Comparison of ENCODE assay signal across 16 cellular contexts in the genomic region with DNA sequence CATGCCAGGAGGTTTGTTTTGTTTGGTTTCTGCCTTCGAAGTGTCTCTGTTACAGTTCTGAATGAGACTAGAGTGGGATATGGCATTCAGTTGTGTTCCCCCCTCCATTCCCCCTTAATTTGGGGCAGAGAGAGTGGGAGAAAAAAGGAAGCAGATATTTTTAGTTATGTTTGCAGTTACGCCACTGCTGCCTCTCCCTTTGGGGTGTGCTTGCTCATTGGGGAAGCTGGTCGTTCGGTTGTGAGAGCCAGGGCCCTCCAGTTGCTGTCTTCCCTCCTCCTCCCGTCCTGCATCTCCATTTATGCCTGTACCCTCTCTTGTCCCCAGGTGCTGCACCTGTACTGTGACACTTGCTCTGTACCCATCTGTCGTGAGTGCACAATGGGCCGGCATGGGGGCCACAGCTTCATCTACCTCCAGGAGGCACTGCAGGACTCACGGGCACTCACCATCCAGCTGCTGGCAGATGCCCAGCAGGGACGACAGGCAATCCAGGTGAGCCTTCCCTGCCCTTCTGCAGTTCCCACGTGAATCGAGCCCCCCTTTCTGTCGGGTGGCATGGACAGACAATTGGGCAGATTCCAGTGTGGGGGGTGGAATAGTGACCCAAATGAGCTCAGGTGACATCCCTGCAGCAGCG. TPM values are rescaled to one million over a fixed set of nuclear protein-coding genes. Genes with fewer than 3 reads are reported as not detected.
A peak's percentile ranks its signal among the peaks of the same experiment; 100 is the strongest.
DNase-seq lines count a peak whose midpoint lies in the region; ATAC-seq, FAIRE-seq and TF ChIP-seq lines count a peak whose summit lies in the region.
"Had no signal": no experiment of that assay in that cellular context is flagged by ENCODE, and none has a peak within 500 bp of the region (broad histone marks: within the 10 kb centered on the region; RNA-seq: fewer than 3 reads in every experiment).

No MANE protein-coding gene starts in this region.

- no peaks in the 10 kb centered on the region for H3K79me2 ChIP-seq in OCI-LY7 (ENCODE audit: insufficient read depth, low read depth, low read length)
- no peaks in the 10 kb centered on the region for H3K79me2 ChIP-seq in keratinocyte (ENCODE audit: control insufficient read depth, insufficient read depth, low read length)
- no peaks in the 10 kb centered on the region for H3K79me2 ChIP-seq in SK-N-SH (ENCODE audit: insufficient read depth)
- H3K79me2 ChIP-seq: parathyroid adenoma had no signal

- CTCF ChIA-PET in A549 (lab: Yijun Ruan, JAX) (interaction anchor here (1.0 to 1.4 kb wide), 4 partner anchors 10 to 364 kb away, joined by 3 to 4 read pairs (median 3); no protein-coding TSS in a partner anchor), OCI-LY7 (lab: Charles Lee; ENCODE audit: unreplicated experiment) (no interaction called here), SK-N-SH (lab: Yijun Ruan, JAX) (no interaction called here)

- no TSS peak for BruUV-seq in OCI-LY7 (replicated peaks; lab: Mats Ljungman, UMichigan)

- H3K9me3 ChIP-seq in A549 (no peaks in the 10 kb centered on the region), OCI-LY7 (ENCODE audit: low read length) (no peaks in the 10 kb centered on the region), keratinocyte (ENCODE audit: control insufficient read depth, low read depth, low read length) (no peaks in the 10 kb centered on the region), SK-N-SH (no peaks in the 10 kb centered on the region)
- H3K9me3 ChIP-seq: uterus had no signal

- dilution Hi-C loops in keratinocyte (cut with MboI; ENCODE audit: extremely low pct_ligation_motif_present, low sequenced_read_pairs) = no loop called here

- TF ChIP-seq EP300 in A549 (IDR thresholded peaks at IDR 0.05) (no peak), Ishikawa (IDR thresholded peaks at IDR 0.05; ENCODE audit: borderline replicate concordance) (no peak), SK-N-SH (IDR thresholded peaks at IDR 0.05; ENCODE audit: borderline replicate concordance in 1 of 2, low read depth in 1 of 2, low read length in 1 of 2) (no peak)

- POLR2A ChIA-PET in A549 (lab: Yijun Ruan, JAX) = no interaction called here
- POLR2A ChIA-PET in OCI-LY7 (lab: Charles Lee) = interaction anchor here (0.6 kb wide), 2 partner anchors 160 to 237 kb away, joined by 3 to 6 read pairs; no protein-coding TSS in a partner anchor
- POLR2A ChIA-PET in SK-N-SH (lab: Yijun Ruan, JAX) = no interaction called here

- H3K9ac ChIP-seq in keratinocyte (ENCODE audit: control insufficient read depth, extremely low read depth, insufficient read depth, low read length) (no peak overlapping the region), SK-N-SH (no peak overlapping the region)
- H3K9ac ChIP-seq: parathyroid adenoma had no signal

- H3K4me1 ChIP-seq in A549 (peaks cover 14% of the 10 kb centered on the region; the same call in 1 of the 3 replicates), OCI-LY7 (ENCODE audit: insufficient read depth, low read length, poor library complexity, severe bottlenecking) (no peaks in the 10 kb centered on the region), keratinocyte (ENCODE audit: control insufficient read depth, extremely low read depth, insufficient read depth, low read length) (peaks cover 11% of the 10 kb centered on the region), SK-N-SH (ENCODE audit: control insufficient read depth in 1 of 2, insufficient read depth in 2 of 2, low read depth in 1 of 2, low read length in 1 of 2) (no peaks in the 10 kb centered on the region)

- H3K36me3 ChIP-seq in OCI-LY7 (ENCODE audit: insufficient read depth, low read length) = no peaks in the 10 kb centered on the region
- no peaks in the 10 kb centered on the region for H3K36me3 ChIP-seq in keratinocyte (ENCODE audit: control insufficient read depth in 2 of 2, extremely low read depth in 1 of 2, insufficient read depth in 2 of 2, low read length in 2 of 2)
- no peaks in the 10 kb centered on the region for H3K36me3 ChIP-seq in SK-N-SH (replicated peaks in 1 of 2; ENCODE audit: control insufficient read depth in 1 of 2, insufficient read depth in 2 of 2, low read length in 1 of 2)
- H3K36me3 ChIP-seq: uterus had no signal

- H4K20me1 ChIP-seq in OCI-LY7 (ENCODE audit: insufficient read depth, low read length) (no peaks in the 10 kb centered on the region), keratinocyte (ENCODE audit: control insufficient read depth, extremely low read depth, insufficient read depth, low read length) (no peaks in the 10 kb centered on the region), SK-N-SH (ENCODE audit: insufficient read depth) (no peaks in the 10 kb centered on the region)

- H3K27me3 ChIP-seq in keratinocyte (ENCODE audit: control insufficient read depth, extremely low read depth, insufficient read depth, low read length) (no peaks in the 10 kb centered on the region), SK-N-SH (ENCODE audit: insufficient read depth) (no peaks in the 10 kb centered on the region)
- H3K27me3 ChIP-seq: uterus had no signal

- no peak overlapping the region for H3K27ac ChIP-seq in A549
- no peak overlapping the region for H3K27ac ChIP-seq in OCI-LY7 (ENCODE audit: low read depth, low read length, poor library complexity, severe bottlenecking)
- H3K27ac ChIP-seq in keratinocyte (ENCODE audit: control insufficient read depth, insufficient read depth, low read length) = no peak overlapping the region
- no peak overlapping the region for H3K27ac ChIP-seq in SK-N-SH (ENCODE audit: low read depth in 2 of 2, low read length in 1 of 2)
- H3K27ac ChIP-seq: parathyroid adenoma, uterus had no signal

- DNase-seq in A549 (ENCODE audit: low read depth in 1 of 2, low spot score in 1 of 2) (no peak), OCI-LY7 (ENCODE audit: low spot score) (no peak), keratinocyte (ENCODE audit: low read depth, low spot score) (no peak), SK-N-SH (no peak), foreskin melanocyte (no peak), HuH-7 (ENCODE audit: low spot score) (no peak)
- DNase-seq: activated CD4-positive, alpha-beta T cell treated with anti-CD3 and anti-CD28 coated beads for 36 hours; activated T-cell treated with anti-CD3 and anti-CD28 coated beads, Interleukin-2, amount 50 U/mL, for 4 hours; DND-41; stimulated activated CD8-positive, alpha-beta memory T cell treated with anti-CD3 and anti-CD28 coated beads, Interleukin-4, amount 100 ng/mL, for 48 hours; T-helper 1 cell had no signal

- TF ChIP-seq POLR2A in A549 (IDR thresholded peaks at IDR 0.05; ENCODE audit: low read length) = no peak

- H2AFZ ChIP-seq in OCI-LY7 (ENCODE audit: low read length) (no peak overlapping the region), keratinocyte (ENCODE audit: control insufficient read depth, low read length) (no peak overlapping the region), SK-N-SH (ENCODE audit: low read depth) (no peak overlapping the region)
- H2AFZ ChIP-seq: parathyroid adenoma had no signal

- H3K4me3 ChIP-seq in A549 (no peak overlapping the region), OCI-LY7 (ENCODE audit: low read depth, low read length, poor library complexity, severe bottlenecking) (no peak overlapping the region), keratinocyte (ENCODE audit: control insufficient read depth in 2 of 3, extremely low read depth in 1 of 3, insufficient read depth in 2 of 3, low read depth in 1 of 3, low read length in 3 of 3) (no peak overlapping the region), SK-N-SH (ENCODE audit: low read depth in 2 of 2, low read length in 1 of 2) (no peak overlapping the region)
- H3K4me3 ChIP-seq: uterus had no signal

- TF ChIP-seq CTCF in A549 (IDR thresholded peaks at IDR 0.05) = no peak
- TF ChIP-seq CTCF in OCI-LY7 (conservative IDR thresholded peaks at IDR 0.05; ENCODE audit: low read length) = 0 out of 2 replicates have a peak, but pooled peaks have one; percentile 24
- peak; percentile 22 to 43 (median 24) for TF ChIP-seq CTCF in keratinocyte (optimal IDR thresholded peaks at IDR 0.05 in 1 of 3, IDR thresholded peaks at IDR 0.05 in 1 of 3, conservative IDR thresholded peaks at IDR 0.05 in 1 of 3; ENCODE audit: extremely low read depth in 1 of 3, insufficient read depth in 2 of 3, low read length in 3 of 3)
- TF ChIP-seq CTCF in SK-N-SH (IDR thresholded peaks at IDR 0.05) = no peak

- ATAC-seq in A549 (peak; percentile 21 to 28; a peak in 1 of 6 replicates), GM18909 (IDR thresholded peaks at IDR 0.05; ENCODE audit: poor library complexity, unreplicated experiment) (no peak)
- ATAC-seq: activated CD4-positive, alpha-beta T cell treated with anti-CD3 and anti-CD28 coated beads for 36 hours; activated T-cell treated with anti-CD3 and anti-CD28 coated beads, Interleukin-2, amount 50 U/mL, for 4 hours had no signal

- TF ChIP-seq RAD21 in A549 (conservative IDR thresholded peaks at IDR 0.05 in 1 of 2, IDR thresholded peaks at IDR 0.05 in 1 of 2) (no peak), Ishikawa (IDR thresholded peaks at IDR 0.05; ENCODE audit: low read depth) (peak; percentile 16; the same call in 1 of the 2 replicates), SK-N-SH (IDR thresholded peaks at IDR 0.05; ENCODE audit: low read length) (no peak)

- FAIRE-seq in A549 (lab: Jason Lieb, UNC) (no peak), keratinocyte (lab: Jason Lieb, UNC) (no peak)

- H3K4me2 ChIP-seq in A549 = no peak overlapping the region
- H3K4me2 ChIP-seq in OCI-LY7 (ENCODE audit: low read length) = no peak overlapping the region
- no peak overlapping the region for H3K4me2 ChIP-seq in keratinocyte (ENCODE audit: control insufficient read depth, extremely low read depth, insufficient read depth, low read depth, low read length)
- H3K4me2 ChIP-seq in SK-N-SH = no peak overlapping the region

- WGBS in A549 (ENCODE audit: missing lambda C conversion rate) = 60% methylated on average over 12 of the region's 13 CpGs
- 80% methylated on average over 8 of the region's 13 CpGs for WGBS in SK-N-SH (ENCODE audit: low lambda C conversion rate)

- H3K9me1 ChIP-seq in keratinocyte (ENCODE audit: control insufficient read depth, extremely low read depth, insufficient read depth, low read length) = no peaks in the 10 kb centered on the region

- H3F3A ChIP-seq in SK-N-SH (replicated peaks; ENCODE audit: insufficient read depth) = no peaks in the 10 kb centered on the region

- no peaks in the 10 kb centered on the region for H3K9me2 ChIP-seq in OCI-LY7 (ENCODE audit: insufficient read depth, low read length)
- H3K9me2 ChIP-seq in SK-N-SH = no peaks in the 10 kb centered on the region

- intact Hi-C loops in OCI-LY7 (cut with micrococcal nuclease; ENCODE audit: unreplicated experiment) = no loop called here

RNA-seq across cellular contexts. Expression of a gene that starts 55.8 kb away (rescaled TPM):
- polyA plus RNA-seq in A549 (2011; rRNA removed) (0.01 TPM in 1 of 2 replicates, not detected in the other), A549 (2017; fragmentation: RNase III; extraction: RNeasy Plus Mini Kit Qiagen cat#74134 plus additional on column Dnase treatment) (not detected in 3 replicates), keratinocyte (under 0.01 TPM in 1 of 3 replicates, not detected in the others), SK-N-SH (2012; rRNA removed) (not detected in 2 replicates)
- polyA plus RNA-seq in A549 (2012; cell fraction: cytosol; rRNA removed) = under 0.01 TPM in 1 of 2 replicates, not detected in the other
- polyA plus RNA-seq in A549 (2012; cell fraction: nucleus; rRNA removed) = 0.01 TPM in 1 of 2 replicates, not detected in the other
- not detected in 2 replicates for polyA minus RNA-seq in A549 (2011; rRNA and poly(A)+ RNA removed)
- not detected in 2 replicates for total RNA-seq in OCI-LY7 (2014; rRNA removed; shearing (Covaris generic))
- not detected in 2 replicates for total RNA-seq in OCI-LY7 (2022)
- polyA plus RNA-seq in keratinocyte (2011; ENCODE audit: low read depth) = not detected
- not detected in 2 replicates for polyA plus RNA-seq in keratinocyte (2011; cell fraction: cytosol; rRNA removed)
- not detected in 2 replicates for polyA plus RNA-seq in keratinocyte (2011; cell fraction: nucleus; rRNA removed)
- polyA plus RNA-seq in keratinocyte (2012; ENCODE audit: low replicate concordance) = not detected in 2 replicates
- 0.03 TPM in 2 of 3 replicates, not detected in the other for polyA minus RNA-seq in keratinocyte
- polyA minus RNA-seq in keratinocyte (2011; cell fraction: cytosol; rRNA and poly(A)+ RNA removed) = not detected
- polyA minus RNA-seq in keratinocyte (2011; cell fraction: nucleus; rRNA and poly(A)+ RNA removed) = not detected in 2 replicates
- not detected in 2 replicates for polyA plus RNA-seq in SK-N-SH (2012; cell fraction: cytosol; rRNA removed)
- polyA plus RNA-seq in SK-N-SH (2012; cell fraction: nucleus; rRNA removed) = not detected in 2 replicates
- total RNA-seq: mesenteric fat pad had no signal

Comparison
In these comparisons a context has a peak if more than half of its experiments do, and no peak if none do; other contexts are left out.
1. CTCF ChIP-seq: peak in OCI-LY7 (single experiment) and keratinocyte (3 of 3); none in A549 (single experiment) and SK-N-SH (single experiment).